ENCODE assay signal across 8 cellular contexts in genomic region chr19:29714953-29715694, GRCh38. TPM values are rescaled to one million over a fixed set of nuclear protein-coding genes. Genes with fewer than 3 reads are reported as not detected.
DNase-seq lines count a peak whose midpoint lies in the region; ATAC-seq and TF ChIP-seq lines count a peak whose summit lies in the region.

C19orf12 (minus strand) TSS chr19:29715261; CDS start chr19:29708413, 6,848 bp downstream.

- DNase-seq in Calu3 (peak; percentile 76), HPDE6-E6E7 (ENCODE audit: extremely low spot score) (peak; percentile 15), SJSA1 (ENCODE audit: low read depth in 1 of 2, low spot score in 2 of 2) (peak in 1 of 2 experiments; percentile 49), Right ventricle myocardium inferior (ENCODE audit: missing footprints) (peak; percentile 80), osteocyte (ENCODE audit: extremely low spot score, unreplicated experiment) (no peak), upper lobe of right lung (peak; percentile 88)
- DNase-seq in activated naive CD4-positive, alpha-beta T cell treated with anti-CD3 and anti-CD28 coated beads, Interleukin-2, amount 50 U/mL, for 72 hours (ENCODE audit: low spot score in 2 of 2): peak; percentile 75 to 81

- ATAC-seq in GM19467 (IDR thresholded peaks at IDR 0.05; ENCODE audit: unreplicated experiment) (peak; percentile 66), Right ventricle myocardium inferior (peak; percentile 82), upper lobe of right lung (peak; percentile 90)
- peak; percentile 72 for ATAC-seq in activated naive CD4-positive, alpha-beta T cell treated with anti-CD3 and anti-CD28 coated beads, Interleukin-2, amount 50 U/mL, for 72 hours

- H3K4me1 ChIP-seq in SJSA1 (replicated peaks) (peaks cover 13% of the 10 kb centered on the region), upper lobe of right lung (peaks cover 22% of the 10 kb centered on the region)

- H3K27ac ChIP-seq in SJSA1 (peak within 1 kb of the TSS; percentile 91), upper lobe of right lung (peak within 1 kb of the TSS; percentile 99)

- H3K36me3 ChIP-seq in SJSA1: peaks cover 3% of the 10 kb centered on the region; the same call in 1 of the 2 replicates
- no peaks in the 10 kb centered on the region for H3K36me3 ChIP-seq in upper lobe of right lung

- H3K27ac Mint-ChIP-seq in Calu3 (ENCODE audit: unreplicated experiment) (peak within 1 kb of the TSS; percentile 87), osteocyte (ENCODE audit: unreplicated experiment) (peak within 1 kb of the TSS; percentile 90)
- H3K27ac Mint-ChIP-seq in activated naive CD4-positive, alpha-beta T cell treated with anti-CD3 and anti-CD28 coated beads, Interleukin-2, amount 50 U/mL, for 72 hours: peak within 1 kb of the TSS; percentile 94 to 99

- H3K36me3 Mint-ChIP-seq in Calu3 (ENCODE audit: insufficient read depth, unreplicated experiment) (peaks cover 14% of the 10 kb centered on the region), osteocyte (ENCODE audit: unreplicated experiment) (peaks cover 2% of the 10 kb centered on the region)
- peaks cover 13 to 21% of the 10 kb centered on the region in 2 donors for H3K36me3 Mint-ChIP-seq in activated naive CD4-positive, alpha-beta T cell treated with anti-CD3 and anti-CD28 coated beads, Interleukin-2, amount 50 U/mL, for 72 hours

- BruUV-seq in Calu3 (replicated peaks; lab: Mats Ljungman, UMichigan): no TSS peak

- CTCF ChIA-PET in Calu3 (lab: Charles Lee): interaction anchor here (0.6 to 1.3 kb wide), 3 partner anchors 15 to 483 kb away, joined by 3 to 4 read pairs (median 4); no protein-coding TSS in a partner anchor

- H3K27me3 Mint-ChIP-seq in Calu3 (ENCODE audit: unreplicated experiment) (no peaks in the 10 kb centered on the region), osteocyte (ENCODE audit: unreplicated experiment) (no peaks in the 10 kb centered on the region)

- H3K27me3 ChIP-seq in SJSA1 (replicated peaks) (no peaks in the 10 kb centered on the region), upper lobe of right lung (no peaks in the 10 kb centered on the region)

- H3K9me3 Mint-ChIP-seq in Calu3 (ENCODE audit: low read depth, unreplicated experiment) (no peaks in the 10 kb centered on the region), osteocyte (ENCODE audit: unreplicated experiment) (no peaks in the 10 kb centered on the region)
- H3K9me3 Mint-ChIP-seq in activated naive CD4-positive, alpha-beta T cell treated with anti-CD3 and anti-CD28 coated beads, Interleukin-2, amount 50 U/mL, for 72 hours: no peaks in the 10 kb centered on the region

- H3K4me3 Mint-ChIP-seq in Calu3 (ENCODE audit: low read depth, unreplicated experiment): peak within 1 kb of the TSS; percentile 88
- peak within 1 kb of the TSS; percentile 85 for H3K4me3 Mint-ChIP-seq in osteocyte (ENCODE audit: unreplicated experiment)

- H3K4me3 ChIP-seq in SJSA1 (peak within 1 kb of the TSS; percentile 95), upper lobe of right lung (peak within 1 kb of the TSS; percentile 87)

- intact Hi-C loops in Calu3 (cut with micrococcal nuclease; ENCODE audit: unreplicated experiment) (loop anchor here (5.0 kb wide), 1 partner anchor 978 kb away; no protein-coding TSS in a partner anchor), Right ventricle myocardium inferior (cut with DNase I) (loop anchor here (2.0 kb wide), 1 partner anchor 50 kb away; the partner anchor contains the start of gene PLEKHF1), upper lobe of right lung (cut with DNase I) (no loop called here)

- no peaks in the 10 kb centered on the region for H3K9me3 ChIP-seq in SJSA1 (replicated peaks)
- no peaks in the 10 kb centered on the region for H3K9me3 ChIP-seq in upper lobe of right lung

- no peak for TF ChIP-seq CTCF in Calu3 (IDR thresholded peaks at IDR 0.05; ENCODE audit: unreplicated experiment)
- no peak for TF ChIP-seq CTCF in osteocyte (IDR thresholded peaks at IDR 0.05)
- no peak for TF ChIP-seq CTCF in upper lobe of right lung (IDR thresholded peaks at IDR 0.05)

- peaks cover 35% of the 10 kb centered on the region for H3K4me1 Mint-ChIP-seq in Calu3 (ENCODE audit: low read depth, unreplicated experiment)
- H3K4me1 Mint-ChIP-seq in osteocyte (ENCODE audit: unreplicated experiment): peaks cover 34% of the 10 kb centered on the region

RNA-seq across cellular contexts. Expression of gene C19orf12, which starts in this region (rescaled TPM):
- total RNA-seq in Calu3 (2022) (15.4 and 17.5 TPM in 2 replicates), Right ventricle myocardium inferior (64.2 TPM), osteocyte (40.0 and 42.7 TPM in 2 replicates), upper lobe of right lung (22.1 TPM)
- total RNA-seq in SJSA1 (2014; rRNA removed; shearing (Covaris generic)): 35.3 and 40.1 TPM in 2 replicates
- 10 to 100 TPM; 30.9 to 33.9 TPM for total RNA-seq in activated naive CD4-positive, alpha-beta T cell treated with anti-CD3 and anti-CD28 coated beads, Interleukin-2, amount 50 U/mL, for 72 hours
